Comparison of ENCODE assay signal across 10 cellular contexts in genomic region chr14:104695660-104696000, GRCh38. TPM values are rescaled to one million over a fixed set of nuclear protein-coding genes. Genes with fewer than 3 reads are reported as not detected.
DNase-seq lines count a peak whose midpoint lies in the region; ATAC-seq, FAIRE-seq and TF ChIP-seq lines count a peak whose summit lies in the region.
"Had no signal": no experiment of that assay in that cellular context is flagged by ENCODE, and none has a peak within 500 bp of the region (broad histone marks: within the 10 kb centered on the region; RNA-seq: fewer than 3 reads in every experiment).

No MANE protein-coding gene starts in this region.

- ATAC-seq in activated T-helper 17 cell treated with anti-CD3 and anti-CD28 coated beads, Interleukin-2, amount 50 U/mL, for 72 hours (replicated peaks): no peak
- no peak for ATAC-seq in lower lobe of right lung
- no peak for ATAC-seq in GM19035 (IDR thresholded peaks at IDR 0.05; ENCODE audit: unreplicated experiment)

- peaks cover 23% of the 10 kb centered on the region for H3K4me1 Mint-ChIP-seq in MCF 10A (ENCODE audit: insufficient read depth, unreplicated experiment)
- H3K4me1 Mint-ChIP-seq in activated T-helper 17 cell treated with anti-CD3 and anti-CD28 coated beads, Interleukin-2, amount 50 U/mL, for 72 hours: peaks cover 11% of the 10 kb centered on the region

- H3K4me3 Mint-ChIP-seq in MCF 10A (ENCODE audit: unreplicated experiment): peak overlapping the region; percentile 12
- H3K4me3 Mint-ChIP-seq in activated T-helper 17 cell treated with anti-CD3 and anti-CD28 coated beads, Interleukin-2, amount 50 U/mL, for 72 hours: peak overlapping the region; percentile 57

- POLR2A ChIA-PET in MCF 10A (lab: Yijun Ruan, JAX): interaction anchor here (2.5 kb wide), 1 partner anchor 14 kb away, joined by 8 read pairs; no protein-coding TSS in a partner anchor

- H3K36me3 ChIP-seq in breast epithelium: no peaks in the 10 kb centered on the region
- H3K36me3 ChIP-seq in lower lobe of right lung: peaks cover 8% of the 10 kb centered on the region
- no peaks in the 10 kb centered on the region for H3K36me3 ChIP-seq in thyroid gland
- H3K36me3 ChIP-seq: cardiac muscle cell had no signal

- no peaks in the 10 kb centered on the region for H3K9me3 Mint-ChIP-seq in MCF 10A (ENCODE audit: unreplicated experiment)
- H3K9me3 Mint-ChIP-seq in activated T-helper 17 cell treated with anti-CD3 and anti-CD28 coated beads, Interleukin-2, amount 50 U/mL, for 72 hours: no peaks in the 10 kb centered on the region

- no TSS peak for BruUV-seq in MCF 10A (replicated peaks; lab: Mats Ljungman, UMichigan)

- H3K27ac Mint-ChIP-seq in MCF 10A (ENCODE audit: low read depth, unreplicated experiment): peak overlapping the region; percentile 74
- H3K27ac Mint-ChIP-seq in activated T-helper 17 cell treated with anti-CD3 and anti-CD28 coated beads, Interleukin-2, amount 50 U/mL, for 72 hours: peak overlapping the region; percentile 85

- DNase-seq in MCF 10A (ENCODE audit: unreplicated experiment) (no peak), breast epithelium (ENCODE audit: low spot score in 2 of 2) (no peak), lower lobe of right lung (no peak), thyroid gland (no peak), GM19239 (ENCODE audit: insufficient read length, low spot score) (no peak), NCI-H1105 treated with DMSO at 0.1 percent for 48 hours (lab: John Stamatoyannopoulos, UW) (no peak)

- H3K27me3 Mint-ChIP-seq in MCF 10A (ENCODE audit: insufficient read depth, unreplicated experiment): no peaks in the 10 kb centered on the region
- no peaks in the 10 kb centered on the region for H3K27me3 Mint-ChIP-seq in activated T-helper 17 cell treated with anti-CD3 and anti-CD28 coated beads, Interleukin-2, amount 50 U/mL, for 72 hours

- no peak for FAIRE-seq in GM19239 (lab: Jason Lieb, UNC)

- H3K9me3 ChIP-seq in breast epithelium (no peaks in the 10 kb centered on the region), lower lobe of right lung (no peaks in the 10 kb centered on the region), thyroid gland (no peaks in the 10 kb centered on the region)
- H3K9me3 ChIP-seq: HAP-1 had no signal

- H3K4me1 ChIP-seq in breast epithelium (peaks cover 22 to 37% of the 10 kb centered on the region in 2 donors), lower lobe of right lung (peaks cover 96% of the 10 kb centered on the region), thyroid gland (peaks cover 25 to 65% of the 10 kb centered on the region in 2 donors)

- H3K27ac ChIP-seq in breast epithelium (peak overlapping the region in 1 of 2 donors; percentile 84), lower lobe of right lung (peak overlapping the region; percentile 81), thyroid gland (peak overlapping the region in 2 of 3 donors; percentile 24 to 28)

- peaks cover 26% of the 10 kb centered on the region for H3K36me3 Mint-ChIP-seq in MCF 10A (ENCODE audit: insufficient read depth, unreplicated experiment)
- peaks cover 6% of the 10 kb centered on the region for H3K36me3 Mint-ChIP-seq in activated T-helper 17 cell treated with anti-CD3 and anti-CD28 coated beads, Interleukin-2, amount 50 U/mL, for 72 hours (ENCODE audit: low read depth)

- H3K4me3 ChIP-seq in breast epithelium: peak overlapping the region in 1 of 3 donors; percentile 28
- H3K4me3 ChIP-seq in lower lobe of right lung: no peak overlapping the region
- no peak overlapping the region for H3K4me3 ChIP-seq in thyroid gland (replicated peaks in 1 of 3)
- H3K4me3 ChIP-seq: cardiac muscle cell, HAP-1 had no signal

- intact Hi-C loops in MCF 10A (cut with micrococcal nuclease): no loop called here
- intact Hi-C loops in breast epithelium (cut with DNase I; ENCODE audit: low total_unique reads): no loop called here
- intact Hi-C loops in lower lobe of right lung (cut with DNase I): no loop called here
- intact Hi-C loops in thyroid gland (cut with DNase I): no loop called here

- TF ChIP-seq POLR2A in breast epithelium (IDR thresholded peaks at IDR 0.05): no peak
- no peak for TF ChIP-seq POLR2A in thyroid gland (IDR thresholded peaks at IDR 0.05)

- H3K27me3 ChIP-seq in breast epithelium (no peaks in the 10 kb centered on the region), lower lobe of right lung (ENCODE audit: low read depth) (no peaks in the 10 kb centered on the region), thyroid gland (no peaks in the 10 kb centered on the region)
- H3K27me3 ChIP-seq: cardiac muscle cell had no signal

- TF ChIP-seq CTCF in MCF 10A (IDR thresholded peaks at IDR 0.05; ENCODE audit: unreplicated experiment): no peak
- TF ChIP-seq CTCF in breast epithelium (IDR thresholded peaks at IDR 0.05): no peak
- peak; percentile 14 for TF ChIP-seq CTCF in lower lobe of right lung (IDR thresholded peaks at IDR 0.05)
- TF ChIP-seq CTCF in thyroid gland (IDR thresholded peaks at IDR 0.05): no peak

- WGBS in thyroid gland, 2 donors: 36 to 61% methylated on average over 4 to 5 of the region's 6 CpGs

- CTCF ChIA-PET in MCF 10A (lab: Yijun Ruan, JAX): interaction anchor here (0.7 to 2.7 kb wide), 4 partner anchors 13 to 1127 kb away, joined by 3 to 10 read pairs (median 6); partner anchors contain the start of gene ADSS1

RNA-seq across cellular contexts. Expression of gene INF2, which starts 6.2 kb away (rescaled TPM):
- total RNA-seq in MCF 10A (2022) (91.6 and 102 TPM in 2 replicates), breast epithelium (10 to 100 TPM; 31.0 to 70.9 (median 51.5) TPM), lower lobe of right lung (116 TPM), thyroid gland (10 to 100 TPM; 35.1 to 54.7 (median 42.5) TPM)
- 10 to 100 TPM; 61.9 to 87.8 TPM for total RNA-seq in activated T-helper 17 cell treated with anti-CD3 and anti-CD28 coated beads, Interleukin-2, amount 50 U/mL, for 72 hours

RNA-seq across cellular contexts. Expression of gene ADSS1, which starts 28.4 kb away (rescaled TPM):
- 2.9 and 5.2 TPM in 2 replicates for total RNA-seq in MCF 10A (2022)
- total RNA-seq in breast epithelium: 10 to 100 TPM in 1 of 3 donors, 1 to 10 TPM in 2; 6.9 to 13.0 (median 7.3) TPM
- total RNA-seq in activated T-helper 17 cell treated with anti-CD3 and anti-CD28 coated beads, Interleukin-2, amount 50 U/mL, for 72 hours: 1 to 10 TPM in 1 of 2 donors, under 1 TPM in 1; 0.91 to 2.4 TPM
- total RNA-seq in lower lobe of right lung: 5.1 TPM
- 10 to 100 TPM; 13.6 to 26.2 (median 18.9) TPM for total RNA-seq in thyroid gland

RNA-seq across cellular contexts. Expression of gene SIVA1, which starts 57.3 kb away (rescaled TPM):
- total RNA-seq in MCF 10A (2022) (63.3 and 72.7 TPM in 2 replicates), breast epithelium (100 to 1,000 TPM; 181 to 225 (median 223) TPM), lower lobe of right lung (66.3 TPM), thyroid gland (100 to 1,000 TPM; 137 to 388 (median 239) TPM)
- total RNA-seq in activated T-helper 17 cell treated with anti-CD3 and anti-CD28 coated beads, Interleukin-2, amount 50 U/mL, for 72 hours: 100 to 1,000 TPM in 1 of 2 donors, 10 to 100 TPM in 1; 65.2 to 121 TPM
